9 cellular contexts compared by ENCODE assay signal in genomic region chr11:48307760-48308386, GRCh38. TPM values are rescaled to one million over a fixed set of nuclear protein-coding genes. Genes with fewer than 3 reads are reported as not detected.
DNase-seq lines count a peak whose midpoint lies in the region; ATAC-seq and TF ChIP-seq lines count a peak whose summit lies in the region.
"Had no signal": no experiment of that assay in that cellular context is flagged by ENCODE, and none has a peak within 500 bp of the region (broad histone marks: within the 10 kb centered on the region; RNA-seq: fewer than 3 reads in every experiment).

No MANE protein-coding gene starts in this region.

- H3K27ac ChIP-seq in endodermal cell (ENCODE audit: low read depth, low read length) = no peak overlapping the region

- H3K9me3 ChIP-seq in endodermal cell (ENCODE audit: control insufficient read depth, low read length) = peaks cover 50% of the 10 kb centered on the region

- H3K4me3 Mint-ChIP-seq in endodermal cell = no peak overlapping the region
- no peak overlapping the region for H3K4me3 Mint-ChIP-seq in stimulated activated naive B cell treated with anti-CD40 and anti-IgM and Interleukin-4, amounts not matched to agents 10 μg/mL and 1 μg/mL and 100 μg/mL, for 72 hours
- H3K4me3 Mint-ChIP-seq: IgD-negative memory B cell had no signal

- ATAC-seq in GM18519 (IDR thresholded peaks at IDR 0.05; ENCODE audit: low FRiP score, unreplicated experiment) = peak; percentile 91
- ATAC-seq in HG03095 (IDR thresholded peaks at IDR 0.05; ENCODE audit: unreplicated experiment) = peak; percentile 75
- ATAC-seq in stimulated activated naive B cell treated with anti-CD40 and anti-IgM and Interleukin-4, amounts not matched to agents 10 μg/mL and 1 μg/mL and 100 μg/mL, for 72 hours (replicated peaks) = peak; percentile 79 to 83

- H3K4me1 ChIP-seq in endodermal cell (ENCODE audit: control insufficient read depth, insufficient read depth, low read length) = no peaks in the 10 kb centered on the region

- no peaks in the 10 kb centered on the region for H3K27me3 Mint-ChIP-seq in endodermal cell (ENCODE audit: insufficient read depth)
- peaks cover 33 to 35% of the 10 kb centered on the region in 2 donors for H3K27me3 Mint-ChIP-seq in stimulated activated naive B cell treated with anti-CD40 and anti-IgM and Interleukin-4, amounts not matched to agents 10 μg/mL and 1 μg/mL and 100 μg/mL, for 72 hours

- no peak overlapping the region for H3K9ac ChIP-seq in endodermal cell (ENCODE audit: extremely low read depth, low read length, poor library complexity, severe bottlenecking)

- no peaks in the 10 kb centered on the region for H3K4me1 Mint-ChIP-seq in endodermal cell
- H3K4me1 Mint-ChIP-seq in stimulated activated naive B cell treated with anti-CD40 and anti-IgM and Interleukin-4, amounts not matched to agents 10 μg/mL and 1 μg/mL and 100 μg/mL, for 72 hours = no peaks in the 10 kb centered on the region
- H3K4me1 Mint-ChIP-seq: IgD-negative memory B cell had no signal

- DNase-seq in AG09309 (ENCODE audit: low read depth) (peak; percentile 8), NCI-H524 treated with DMSO at 0.1 percent for 48 hours (lab: John Stamatoyannopoulos, UW) (peak; percentile 1), endodermal cell (peak; percentile 92), mucosa of gallbladder (ENCODE audit: low spot score) (peak; percentile 62)
- peak; percentile 81 to 84 for DNase-seq in activated CD4-positive, alpha-beta T cell treated with anti-CD3 and anti-CD28 coated beads, Interleukin-2, amount 50 U/mL, for 48 hours
- peak; percentile 43 for DNase-seq in stimulated activated naive B cell treated with anti-CD40 and anti-IgM and Interleukin-4, amounts not matched to agents 10 μg/mL and 1 μg/mL and 100 μg/mL, for 72 hours

- no peaks in the 10 kb centered on the region for H3K36me3 Mint-ChIP-seq in endodermal cell (ENCODE audit: low read depth)
- H3K36me3 Mint-ChIP-seq in stimulated activated naive B cell treated with anti-CD40 and anti-IgM and Interleukin-4, amounts not matched to agents 10 μg/mL and 1 μg/mL and 100 μg/mL, for 72 hours = no peaks in the 10 kb centered on the region
- H3K36me3 Mint-ChIP-seq: IgD-negative memory B cell had no signal

- no peak overlapping the region for H3K4me3 ChIP-seq in AG09309 (ENCODE audit: control insufficient read depth, low read depth, low read length)
- H3K4me3 ChIP-seq in endodermal cell (ENCODE audit: low read length) = no peak overlapping the region

- peaks cover 49% of the 10 kb centered on the region for H3K9me3 Mint-ChIP-seq in endodermal cell
- H3K9me3 Mint-ChIP-seq in stimulated activated naive B cell treated with anti-CD40 and anti-IgM and Interleukin-4, amounts not matched to agents 10 μg/mL and 1 μg/mL and 100 μg/mL, for 72 hours = no peaks in the 10 kb centered on the region
- H3K9me3 Mint-ChIP-seq: IgD-negative memory B cell had no signal

- H3K27ac Mint-ChIP-seq in endodermal cell = no peak overlapping the region
- no peak overlapping the region for H3K27ac Mint-ChIP-seq in stimulated activated naive B cell treated with anti-CD40 and anti-IgM and Interleukin-4, amounts not matched to agents 10 μg/mL and 1 μg/mL and 100 μg/mL, for 72 hours
- H3K27ac Mint-ChIP-seq: IgD-negative memory B cell had no signal

- H3K27me3 ChIP-seq in endodermal cell (ENCODE audit: control insufficient read depth, insufficient read depth, low read length, poor library complexity, severe bottlenecking) = no peaks in the 10 kb centered on the region

- no peaks in the 10 kb centered on the region for H3K36me3 ChIP-seq in endodermal cell (ENCODE audit: control insufficient read depth, insufficient read depth, low read length)

- peak; percentile 94 for TF ChIP-seq CTCF in AG09309 (IDR thresholded peaks at IDR 0.05; ENCODE audit: control insufficient read depth, insufficient read depth, low read depth, low read length, missing control alignments)
- peak; percentile 85 for TF ChIP-seq CTCF in endodermal cell (conservative IDR thresholded peaks at IDR 0.05)

- WGBS in endodermal cell (ENCODE audit: insufficient coverage in 1 of 2, insufficient read length in 1 of 2), 2 experiments = 42 to 43% methylated on average over 4 to 5 of the region's 5 CpGs

RNA-seq across cellular contexts. Expression of gene OR4S1, which starts 1.9 kb away (rescaled TPM):
- total RNA-seq in endodermal cell (not detected), mucosa of gallbladder (not detected)
- polyA plus RNA-seq in endodermal cell (2013, experiment 1 of 2) = not detected
- polyA plus RNA-seq in endodermal cell (2013, experiment 2 of 2) = not detected
- polyA plus RNA-seq: IgD-negative memory B cell had no signal

RNA-seq across cellular contexts. Expression of gene OR4C3, which starts 16.8 kb away (rescaled TPM):
- total RNA-seq in endodermal cell = not detected
- polyA plus RNA-seq in endodermal cell (2013, experiment 1 of 2) = not detected
- polyA plus RNA-seq in endodermal cell (2013, experiment 2 of 2) = not detected
- not detected for total RNA-seq in mucosa of gallbladder
- polyA plus RNA-seq: IgD-negative memory B cell had no signal

RNA-seq across cellular contexts. Expression of gene OR4X1, which starts 44.2 kb away (rescaled TPM):
- not detected for total RNA-seq in endodermal cell
- not detected for polyA plus RNA-seq in endodermal cell (2013, experiment 1 of 2)
- polyA plus RNA-seq in endodermal cell (2013, experiment 2 of 2) = not detected
- not detected for total RNA-seq in mucosa of gallbladder
- polyA plus RNA-seq: IgD-negative memory B cell had no signal

RNA-seq across cellular contexts. Expression of gene OR4C5, which starts 58.4 kb away (rescaled TPM):
- not detected for total RNA-seq in endodermal cell
- polyA plus RNA-seq in endodermal cell (2013, experiment 1 of 2) = not detected
- polyA plus RNA-seq in endodermal cell (2013, experiment 2 of 2) = not detected
- total RNA-seq in mucosa of gallbladder = not detected
- polyA plus RNA-seq: IgD-negative memory B cell had no signal

Comparison
In these comparisons a context has a peak if more than half of its experiments do, and no peak if none do; other contexts are left out.
1. DNase-seq: peak in every context shown above with its lines; median percentile 92 in endodermal cell; 82 in activated CD4-positive, alpha-beta T cell treated with anti-CD3 and anti-CD28 coated beads, Interleukin-2, amount 50 U/mL, for 48 hours; 62 in mucosa of gallbladder; 43 in stimulated activated naive B cell treated with anti-CD40 and anti-IgM and Interleukin-4, amounts not matched to agents 10 μg/mL and 1 μg/mL and 100 μg/mL, for 72 hours; 8 in AG09309; 1 in NCI-H524 treated with DMSO at 0.1 percent for 48 hours.